ENCODE assay signal across 8 cellular contexts in the genomic region with DNA sequence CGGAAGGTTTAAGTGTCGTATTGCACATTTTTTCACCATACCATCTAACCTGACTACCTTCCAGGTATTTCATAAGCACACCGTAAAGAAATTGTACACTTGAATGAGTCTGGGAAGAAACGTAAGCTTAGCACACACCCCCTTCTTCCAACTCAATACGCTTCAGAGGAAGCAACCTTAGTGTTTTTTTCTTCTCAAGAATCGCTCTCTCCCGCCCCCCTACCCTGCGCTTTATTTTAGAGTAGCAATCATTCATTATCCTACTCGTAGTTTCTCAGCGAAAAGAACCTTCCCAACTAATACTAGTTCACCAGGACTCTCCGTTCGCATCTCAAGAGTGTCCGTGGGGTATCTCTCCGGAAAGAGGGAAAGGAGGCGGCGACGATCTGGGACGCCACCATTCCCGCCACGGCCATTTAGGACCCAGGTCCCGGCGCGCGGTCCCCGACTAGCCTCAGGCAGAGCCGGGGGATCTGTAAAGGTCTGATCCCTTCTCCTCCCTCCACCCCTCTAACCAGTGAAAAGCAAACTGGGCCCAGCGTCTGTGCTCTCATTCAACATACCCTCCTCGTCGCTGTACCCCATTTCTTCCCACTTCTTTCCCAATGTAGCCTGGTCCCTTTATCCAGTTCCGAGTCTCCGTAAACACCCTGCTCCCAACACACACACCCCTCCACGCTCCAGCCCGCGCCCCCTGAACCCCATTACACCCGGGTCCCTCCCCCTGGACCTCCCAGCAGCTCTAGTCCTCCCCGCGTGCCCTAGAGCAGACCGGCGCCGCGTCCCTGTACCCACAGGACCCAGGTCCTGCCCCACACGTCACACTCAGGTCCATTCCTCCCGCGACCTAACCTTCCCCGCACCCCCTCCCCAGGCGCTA. TPM values are rescaled to one million over a fixed set of nuclear protein-coding genes. Genes with fewer than 3 reads are reported as not detected.
A peak's percentile ranks its signal among the peaks of the same experiment; 100 is the strongest.
DNase-seq lines count a peak whose midpoint lies in the region; ATAC-seq and TF ChIP-seq lines count a peak whose summit lies in the region.

No MANE protein-coding gene starts in this region.

- H3K27ac ChIP-seq in endodermal cell (ENCODE audit: low read depth, low read length) = peak overlapping the region; percentile 89
- H3K27ac ChIP-seq in mesendoderm (ENCODE audit: low read depth, low read length) = peak overlapping the region; percentile 60
- peak overlapping the region; percentile 81 to 90 for H3K27ac ChIP-seq in tibial artery

- DNase-seq in Caco-2 = peak; percentile 56 to 65
- DNase-seq in GM19238 (ENCODE audit: insufficient read length, low spot score) = peak; percentile 23
- peak; percentile 41 for DNase-seq in SK-MEL-5 (ENCODE audit: low read depth, low spot score)
- peak; percentile 84 for DNase-seq in endodermal cell
- peak; percentile 81 for DNase-seq in mesendoderm
- peak; percentile 24 to 67 for DNase-seq in tibial artery

- peaks cover 9% of the 10 kb centered on the region for H3K4me1 ChIP-seq in Caco-2
- peaks cover 6% of the 10 kb centered on the region for H3K4me1 ChIP-seq in endodermal cell (ENCODE audit: control insufficient read depth, insufficient read depth, low read length)
- no peaks in the 10 kb centered on the region for H3K4me1 ChIP-seq in mesendoderm (ENCODE audit: control insufficient read depth, low read depth, low read length)
- H3K4me1 ChIP-seq in tibial artery = peaks cover 0 to 18% (median 7%) of the 10 kb centered on the region in 4 donors

- CTCF ChIA-PET in Caco-2 (lab: Charles Lee) = interaction anchor here (0.6 to 1.4 kb wide), 8 partner anchors 10 to 1992 kb away, joined by 4 to 8 read pairs (median 4); a partner anchor contains a TSS

- WGBS in endodermal cell (ENCODE audit: insufficient coverage in 1 of 2, insufficient read length in 1 of 2), 2 experiments = 1% methylated on average over 24 to 46 of the region's 46 CpGs
- WGBS in mesendoderm (ENCODE audit: extremely low coverage, insufficient coverage, low lambda C conversion rate) = no CpG with 5 or more reads among the region's 46 CpGs

- TF ChIP-seq CTCF in Caco-2 (IDR thresholded peaks at IDR 0.05; ENCODE audit: insufficient read depth in 1 of 2, low read depth in 1 of 2, low read length in 1 of 2, severe bottlenecking in 1 of 2, unreplicated experiment in 1 of 2) (no peak), endodermal cell (conservative IDR thresholded peaks at IDR 0.05) (no peak), tibial artery (IDR thresholded peaks at IDR 0.05) (no peak)

- H3K4me1 Mint-ChIP-seq in Caco-2 (ENCODE audit: low read depth, unreplicated experiment) (no peaks in the 10 kb centered on the region), endodermal cell (peaks cover 14% of the 10 kb centered on the region)

- POLR2A ChIA-PET in Caco-2 (lab: Charles Lee) = interaction anchor here (0.6 to 1.8 kb wide), 12 partner anchors 10 to 1484 kb away, joined by 3 to 9 read pairs (median 4); a partner anchor contains a TSS

- H4K5ac ChIP-seq in mesendoderm (ENCODE audit: low read length) = no peak overlapping the region

- ATAC-seq in HG03378 (IDR thresholded peaks at IDR 0.05; ENCODE audit: unreplicated experiment) = peak; percentile 12
- no peak for ATAC-seq in HG03565 (IDR thresholded peaks at IDR 0.05; ENCODE audit: unreplicated experiment)

- intact Hi-C loops in Caco-2 (cut with micrococcal nuclease; ENCODE audit: unreplicated experiment) (loop anchor here (1.0 to 2.0 kb wide), 3 partner anchors 24 to 96 kb away; no protein-coding TSS in a partner anchor), tibial artery (cut with DNase I; ENCODE audit: low total_unique reads) (loop anchor here (5.0 kb wide), 1 partner anchor 38 kb away; no protein-coding TSS in a partner anchor)

- H3K9me3 ChIP-seq in Caco-2 (no peaks in the 10 kb centered on the region), endodermal cell (ENCODE audit: control insufficient read depth, low read length) (no peaks in the 10 kb centered on the region), tibial artery (no peaks in the 10 kb centered on the region)

- H3K18ac ChIP-seq in mesendoderm (ENCODE audit: low read length) = peak overlapping the region; percentile 33

- H3K4ac ChIP-seq in mesendoderm (ENCODE audit: low read depth, low read length) = no peak overlapping the region

- H3K36me3 Mint-ChIP-seq in Caco-2 (ENCODE audit: insufficient read depth, unreplicated experiment) (peaks cover 11% of the 10 kb centered on the region), endodermal cell (ENCODE audit: low read depth) (peaks cover 5% of the 10 kb centered on the region)

- H3K4me2 ChIP-seq in mesendoderm (ENCODE audit: low read length) = peak overlapping the region; percentile 72

- H2AK5ac ChIP-seq in mesendoderm (ENCODE audit: low read length) = no peak overlapping the region

- H3K79me2 ChIP-seq in mesendoderm (ENCODE audit: control insufficient read depth, insufficient read depth, low read length) = no peaks in the 10 kb centered on the region

- H3K4me3 Mint-ChIP-seq in Caco-2 (ENCODE audit: unreplicated experiment) (peak overlapping the region; percentile 99), endodermal cell (peak overlapping the region; percentile 89)

- no peaks in the 10 kb centered on the region for H3K79me1 ChIP-seq in mesendoderm (ENCODE audit: low read length)

- in situ Hi-C loops in SK-MEL-5 (cut with HindIII; ENCODE audit: low pct_unique_long_range_greater_than_20kb, low sequenced_read_pairs) = no loop called here

- no peak overlapping the region for H2BK120ac ChIP-seq in mesendoderm (ENCODE audit: low read depth, low read length)

- H3K4me3 ChIP-seq in Caco-2 (ENCODE audit: low read depth, low read length) (peak overlapping the region; percentile 84), endodermal cell (ENCODE audit: low read length) (peak overlapping the region; percentile 98), mesendoderm (ENCODE audit: low read length) (peak overlapping the region; percentile 95), tibial artery (peak overlapping the region; percentile 69 to 83)

- H4K8ac ChIP-seq in mesendoderm (ENCODE audit: low read depth, low read length) = peak overlapping the region; percentile 77

- H3K27ac Mint-ChIP-seq in Caco-2 (ENCODE audit: unreplicated experiment) (peak overlapping the region; percentile 100), endodermal cell (peak overlapping the region; percentile 100)

- H3K36me3 ChIP-seq in Caco-2 (ENCODE audit: control insufficient read depth, insufficient read depth, low read length) (no peaks in the 10 kb centered on the region), endodermal cell (ENCODE audit: control insufficient read depth, insufficient read depth, low read length) (no peaks in the 10 kb centered on the region), mesendoderm (ENCODE audit: control insufficient read depth, insufficient read depth, low read length) (no peaks in the 10 kb centered on the region), tibial artery (no peaks in the 10 kb centered on the region)

- H3K27me3 ChIP-seq in Caco-2 (replicated peaks; ENCODE audit: control insufficient read depth, insufficient read depth, low read length) (no peaks in the 10 kb centered on the region), endodermal cell (ENCODE audit: control insufficient read depth, insufficient read depth, low read length, poor library complexity, severe bottlenecking) (no peaks in the 10 kb centered on the region), mesendoderm (ENCODE audit: insufficient read depth, low read length, poor library complexity) (no peaks in the 10 kb centered on the region), tibial artery (no peaks in the 10 kb centered on the region)

- H3K9ac ChIP-seq in endodermal cell (ENCODE audit: extremely low read depth, low read length, poor library complexity, severe bottlenecking) (peak overlapping the region; percentile 96), mesendoderm (ENCODE audit: low read length) (peak overlapping the region; percentile 94)

- peak overlapping the region; percentile 79 for H2BK5ac ChIP-seq in mesendoderm (ENCODE audit: low read length)

- peak overlapping the region; percentile 94 for H3K56ac ChIP-seq in mesendoderm (ENCODE audit: low read length)

- no peaks in the 10 kb centered on the region for H3K27me3 Mint-ChIP-seq in Caco-2 (ENCODE audit: insufficient read depth, unreplicated experiment)
- no peaks in the 10 kb centered on the region for H3K27me3 Mint-ChIP-seq in endodermal cell (ENCODE audit: insufficient read depth)

- H2BK15ac ChIP-seq in mesendoderm (replicated peaks; ENCODE audit: low read depth) = no peak overlapping the region

- H3K9me3 Mint-ChIP-seq in Caco-2 (ENCODE audit: unreplicated experiment) = no peaks in the 10 kb centered on the region
- no peaks in the 10 kb centered on the region for H3K9me3 Mint-ChIP-seq in endodermal cell

- no TSS peak for BruUV-seq in Caco-2 (replicated peaks; lab: Mats Ljungman, UMichigan)

- no peak overlapping the region for H3K23ac ChIP-seq in mesendoderm (ENCODE audit: low read length)

RNA-seq across cellular contexts. Expression of a gene that starts 16.0 kb away (rescaled TPM):
- 0.35 and 0.52 TPM in 2 replicates for total RNA-seq in Caco-2 (2022)
- 0.21 TPM in 1 of 2 replicates, not detected in the other for total RNA-seq in SK-MEL-5 (2014; rRNA removed; shearing (Covaris generic))
- not detected in 2 replicates for polyA plus RNA-seq in SK-MEL-5 (2015; cell fraction: cytosol; rRNA removed)
- polyA plus RNA-seq in SK-MEL-5 (2015; cell fraction: nucleus; rRNA removed) = not detected in 2 replicates
- 1 to 10 TPM; 1.6 to 2.4 TPM for total RNA-seq in endodermal cell
- polyA plus RNA-seq in endodermal cell (2013, experiment 1 of 2) = 0.46 TPM
- polyA plus RNA-seq in endodermal cell (2013, experiment 2 of 2) = 0.62 TPM
- 0.76 TPM for polyA plus RNA-seq in mesendoderm (2013, experiment 1 of 2)
- polyA plus RNA-seq in mesendoderm (2013, experiment 2 of 2) = 1.1 TPM

RNA-seq across cellular contexts. Expression of a gene that starts 30.6 kb away (rescaled TPM):
- total RNA-seq in Caco-2 (2022) = 0.12 and 0.16 TPM in 2 replicates
- not detected in 2 replicates for total RNA-seq in SK-MEL-5 (2014; rRNA removed; shearing (Covaris generic))
- not detected in 2 replicates for polyA plus RNA-seq in SK-MEL-5 (2015; cell fraction: cytosol; rRNA removed)
- polyA plus RNA-seq in SK-MEL-5 (2015; cell fraction: nucleus; rRNA removed) = not detected in 2 replicates
- total RNA-seq in endodermal cell = under 1 TPM; 0.11 to 0.20 TPM
- polyA plus RNA-seq in endodermal cell (2013, experiment 1 of 2) = 0.11 TPM
- 0.12 TPM for polyA plus RNA-seq in endodermal cell (2013, experiment 2 of 2)
- polyA plus RNA-seq in mesendoderm (2013, experiment 1 of 2) = 0.42 TPM
- 0.39 TPM for polyA plus RNA-seq in mesendoderm (2013, experiment 2 of 2)

RNA-seq across cellular contexts. Expression of a gene that starts 34.1 kb away (rescaled TPM):
- total RNA-seq in Caco-2 (2022) (43.5 and 45.8 TPM in 2 replicates), endodermal cell (100 to 1,000 TPM in 1 of 2 donors, 10 to 100 TPM in 1; 89.5 to 110 TPM)
- 112 and 113 TPM in 2 replicates for total RNA-seq in SK-MEL-5 (2014; rRNA removed; shearing (Covaris generic))
- polyA plus RNA-seq in SK-MEL-5 (2015; cell fraction: cytosol; rRNA removed) = 46.2 and 69.4 TPM in 2 replicates
- 169 and 224 TPM in 2 replicates for polyA plus RNA-seq in SK-MEL-5 (2015; cell fraction: nucleus; rRNA removed)
- polyA plus RNA-seq in endodermal cell (2013, experiment 1 of 2) = 41.0 TPM
- 33.4 TPM for polyA plus RNA-seq in endodermal cell (2013, experiment 2 of 2)
- polyA plus RNA-seq in mesendoderm (2013, experiment 1 of 2) = 17.7 TPM
- 17.4 TPM for polyA plus RNA-seq in mesendoderm (2013, experiment 2 of 2)

Comparison
In these comparisons a context has a peak if more than half of its experiments do, and no peak if none do; other contexts are left out.
1. DNase-seq: peak in every context shown above with its lines; median percentile 84 in endodermal cell; 81 in mesendoderm; 60 in Caco-2; 46 in tibial artery; 41 in SK-MEL-5; 23 in GM19238.